Comparison of ENCODE assay signal across 19 cellular contexts in genomic region chr21:35895598-35895997, GRCh38.
DNase-seq lines count a peak whose midpoint lies in the region; ATAC-seq, FAIRE-seq and TF ChIP-seq lines count a peak whose summit lies in the region.
"Had no signal": no experiment of that assay in that cellular context is flagged by ENCODE, and none has a peak within 500 bp of the region (broad histone marks: within the 10 kb centered on the region; RNA-seq: fewer than 3 reads in every experiment).

No MANE protein-coding gene starts in this region.

- H2AFZ ChIP-seq in MM.1S (ENCODE audit: low read length), result peak overlapping the region; percentile 56

- H3K27ac ChIP-seq in MM.1S (ENCODE audit: low read length), result peak overlapping the region; percentile 43; the same call in 1 of the 2 replicates
- no peak overlapping the region for H3K27ac ChIP-seq in dorsolateral prefrontal cortex
- H3K27ac ChIP-seq: A549, C4-2B had no signal

- H3K27me3 ChIP-seq in MM.1S (replicated peaks; ENCODE audit: insufficient read depth, low read length) (no peaks in the 10 kb centered on the region), BE2C (no peaks in the 10 kb centered on the region), dorsolateral prefrontal cortex (peaks cover 0 to 20% (median 0%) of the 10 kb centered on the region in 45 donors)

- H3K4me3 ChIP-seq in MM.1S (ENCODE audit: low read length) (peak overlapping the region; percentile 15), BE2C (ENCODE audit: low read depth, low read length) (no peak overlapping the region), dorsolateral prefrontal cortex (no peak overlapping the region)
- H3K4me3 ChIP-seq: A549 had no signal

- H3F3A ChIP-seq in MM.1S (ENCODE audit: insufficient read depth, low read length), result peaks cover 10% of the 10 kb centered on the region; the same call in 1 of the 2 replicates

- H3K9me2 ChIP-seq in MM.1S (replicated peaks; ENCODE audit: insufficient read depth, low read length), result no peaks in the 10 kb centered on the region

- H3K4me2 ChIP-seq in MM.1S (ENCODE audit: low read depth, low read length), result peak overlapping the region; percentile 76
- H3K4me2 ChIP-seq: A549 had no signal

- no peaks in the 10 kb centered on the region for H3K36me3 ChIP-seq in MM.1S (replicated peaks; ENCODE audit: insufficient read depth, low read length)
- H3K36me3 ChIP-seq in BE2C, result no peaks in the 10 kb centered on the region

- intact Hi-C loops in dorsolateral prefrontal cortex (cut with DNase I), result no loop called here

- no peaks in the 10 kb centered on the region for H4K20me1 ChIP-seq in MM.1S (ENCODE audit: insufficient read depth, low read length)

- peak; percentile 16 for ATAC-seq in GM21423 (IDR thresholded peaks at IDR 0.05; ENCODE audit: unreplicated experiment)
- ATAC-seq: A549 had no signal

- H3K9me3 ChIP-seq in MM.1S (replicated peaks; ENCODE audit: insufficient read depth, low read length) (no peaks in the 10 kb centered on the region), BE2C (no peaks in the 10 kb centered on the region)
- H3K9me3 ChIP-seq: A549 had no signal

- FAIRE-seq in HTR-8/SVneo (lab: Jason Lieb, UNC), result no peak
- FAIRE-seq: A549, D721Med had no signal

- peak; percentile 26 for DNase-seq in GM10266 (ENCODE audit: extremely low spot score)
- DNase-seq in MM.1S, result peak; percentile 54
- DNase-seq in kidney tubule cell (ENCODE audit: low spot score), result peak; percentile 30
- no peak for DNase-seq in HTR-8/SVneo (ENCODE audit: insufficient read length, low spot score)
- no peak for DNase-seq in BE2C
- no peak for DNase-seq in dorsolateral prefrontal cortex
- no peak for DNase-seq in activated CD4-positive, alpha-beta T cell treated with anti-CD3 and anti-CD28 coated beads, Interleukin-2, amount 50 U/mL, for 1 hour
- DNase-seq: DMS79, H9, Kasumi-1, MV-4-11, NCI-H187, NCI-H2107, NCI-H524, NCI-H82 had no signal

- no peaks in the 10 kb centered on the region for H3K79me2 ChIP-seq in MM.1S (ENCODE audit: low read length)

- TF ChIP-seq CTCF in GM10266 (IDR thresholded peaks at IDR 0.05; ENCODE audit: control insufficient read depth, insufficient read depth, low read depth, missing control alignments), result no peak
- TF ChIP-seq CTCF in MM.1S (IDR thresholded peaks at IDR 0.05; ENCODE audit: low read length), result no peak
- no peak for TF ChIP-seq CTCF in BE2C (IDR thresholded peaks at IDR 0.05; ENCODE audit: low read depth, low read length)
- no peak for TF ChIP-seq CTCF in dorsolateral prefrontal cortex (IDR thresholded peaks at IDR 0.05 in 54 of 56, conservative IDR thresholded peaks at IDR 0.05 in 2 of 56; ENCODE audit: low read depth in 1 of 56, partially characterized antibody in 56 of 56)

- H3K9ac ChIP-seq in MM.1S (ENCODE audit: low read length), result no peak overlapping the region

- peaks cover 28% of the 10 kb centered on the region for H3K4me1 ChIP-seq in MM.1S (ENCODE audit: low read length)
- H3K4me1 ChIP-seq in BE2C, result no peaks in the 10 kb centered on the region
- H3K4me1 ChIP-seq: A549 had no signal

Comparison
In these comparisons a context has a peak if more than half of its experiments do, and no peak if none do; other contexts are left out.
1. DNase-seq: peak in GM10266 (single experiment), MM.1S (single experiment) and kidney tubule cell (single experiment); none in HTR-8/SVneo (single experiment), BE2C (single experiment), dorsolateral prefrontal cortex (0 of 10) and activated CD4-positive, alpha-beta T cell treated with anti-CD3 and anti-CD28 coated beads, Interleukin-2, amount 50 U/mL, for 1 hour (single experiment).